ENCODE assay signal across 8 cellular contexts in the genomic region with DNA sequence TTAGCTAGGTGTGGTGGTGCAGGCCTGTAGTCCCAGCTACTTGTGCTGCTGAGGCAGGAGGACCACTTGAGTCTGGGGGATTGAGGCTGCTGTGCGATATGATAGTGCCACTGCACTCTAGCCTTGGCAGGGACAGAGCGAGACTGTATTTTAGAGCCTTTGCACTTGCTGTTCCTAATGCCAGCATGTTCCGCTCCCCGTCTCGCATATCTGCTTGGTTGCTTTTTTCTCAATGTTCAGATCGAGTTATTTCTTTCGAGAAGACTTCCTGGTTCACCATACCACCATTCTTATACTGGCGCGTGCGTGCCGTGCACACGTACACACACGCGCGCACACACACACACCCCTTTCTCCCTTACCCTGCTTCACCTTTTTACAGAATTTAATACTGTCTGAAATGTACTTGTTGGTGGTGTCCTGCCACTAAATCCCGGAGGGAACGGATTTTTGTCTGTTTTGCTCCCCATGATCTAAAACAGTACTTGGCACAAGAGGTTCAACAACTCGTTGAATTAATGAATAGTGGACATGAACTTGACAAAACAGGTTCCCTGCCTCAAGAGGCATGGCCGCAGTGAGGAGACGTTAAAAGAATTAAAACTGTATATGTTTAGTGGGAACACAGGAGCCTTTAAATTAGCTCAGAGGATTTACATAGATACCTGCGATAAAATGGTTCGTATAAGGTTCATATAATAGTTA. TPM values are rescaled to one million over a fixed set of nuclear protein-coding genes. Genes with fewer than 3 reads are reported as not detected.
DNase-seq lines count a peak whose midpoint lies in the region; ATAC-seq and TF ChIP-seq lines count a peak whose summit lies in the region.

No MANE protein-coding gene starts in this region.

- TF ChIP-seq CTCF in PC-9 (conservative IDR thresholded peaks at IDR 0.05) (no peak), neural cell (IDR thresholded peaks at IDR 0.05; ENCODE audit: poor library complexity, severe bottlenecking) (no peak)

- POLR2A ChIA-PET in PC-9 (lab: Charles Lee; ENCODE audit: unreplicated experiment) = interaction anchor here (0.5 to 0.6 kb wide), 2 partner anchors 216 to 1056 kb away, joined by 4 to 7 read pairs; no protein-coding TSS in a partner anchor

- BruUV-seq in PC-9 (replicated peaks; lab: Mats Ljungman, UMichigan) = TSS peak; percentile 87

- peak overlapping the region; percentile 94 for H3K27ac ChIP-seq in PC-9
- H3K27ac ChIP-seq in neural cell (ENCODE audit: low read length) = peak overlapping the region; percentile 100

- peaks cover 15% of the 10 kb centered on the region for H3K4me1 ChIP-seq in PC-9 (replicated peaks; ENCODE audit: insufficient read depth)

- H3K4me2 ChIP-seq in PC-9 = peak overlapping the region; percentile 84
- H3K4me2 ChIP-seq in neural cell (ENCODE audit: low read length) = peak overlapping the region; percentile 56

- H3K9ac ChIP-seq in neural cell (ENCODE audit: low read length) = peak overlapping the region; percentile 97

- H3K9me2 ChIP-seq in PC-9 (ENCODE audit: insufficient read depth) = no peaks in the 10 kb centered on the region
- H3K9me2 ChIP-seq in neural cell (ENCODE audit: insufficient read depth, low read length) = no peaks in the 10 kb centered on the region

- CTCF ChIA-PET in PC-9 (lab: Charles Lee) = interaction anchor here (0.6 to 1.1 kb wide), 2 partner anchors 34 to 169 kb away, joined by 4 read pairs; no protein-coding TSS in a partner anchor

- H4K20me1 ChIP-seq in PC-9 (ENCODE audit: insufficient read depth) (no peaks in the 10 kb centered on the region), neural cell (ENCODE audit: insufficient read depth) (no peaks in the 10 kb centered on the region)

- H3K36me3 ChIP-seq in PC-9 (ENCODE audit: low read depth) (no peaks in the 10 kb centered on the region), neural cell (ENCODE audit: insufficient read depth, low read length) (no peaks in the 10 kb centered on the region)

- no peak for ATAC-seq in GM18907 (IDR thresholded peaks at IDR 0.05; ENCODE audit: unreplicated experiment)
- no peak for ATAC-seq in HG02885 (IDR thresholded peaks at IDR 0.05; ENCODE audit: poor library complexity, unreplicated experiment)
- ATAC-seq in GM18868 (IDR thresholded peaks at IDR 0.05; ENCODE audit: unreplicated experiment) = no peak

- peaks cover 34% of the 10 kb centered on the region for H3K79me2 ChIP-seq in PC-9 (ENCODE audit: low read depth)
- H3K79me2 ChIP-seq in neural cell (replicated peaks; ENCODE audit: insufficient read depth, low read length) = peaks cover 33% of the 10 kb centered on the region

- no peak for TF ChIP-seq EP300 in neural cell (conservative IDR thresholded peaks at IDR 0.05; ENCODE audit: poor library complexity, severe bottlenecking)

- H3K4me3 ChIP-seq in PC-9 (peak overlapping the region; percentile 73), neural cell (ENCODE audit: low read length) (peak overlapping the region; percentile 91)

- H2AFZ ChIP-seq in PC-9 = peak overlapping the region; percentile 79
- peak overlapping the region; percentile 67 for H2AFZ ChIP-seq in neural cell (ENCODE audit: low read depth, low read length)

- H3F3A ChIP-seq in PC-9 (ENCODE audit: insufficient read depth, low read depth) (peaks cover 29% of the 10 kb centered on the region), neural cell (ENCODE audit: insufficient read depth, low read length, poor library complexity, severe bottlenecking) (peaks cover 4% of the 10 kb centered on the region)

- no peaks in the 10 kb centered on the region for H3K27me3 ChIP-seq in PC-9 (ENCODE audit: insufficient read depth, low read depth)
- no peaks in the 10 kb centered on the region for H3K27me3 ChIP-seq in neural cell (ENCODE audit: insufficient read depth, low read depth, low read length)

- H3K9me3 ChIP-seq in PC-9 (ENCODE audit: insufficient read depth, low read depth) (no peaks in the 10 kb centered on the region), neural cell (ENCODE audit: low read length) (no peaks in the 10 kb centered on the region)

- TF ChIP-seq RAD21 in neural cell (conservative IDR thresholded peaks at IDR 0.05) = no peak

- peak; percentile 55 for DNase-seq in activated CD8-positive, alpha-beta memory T cell treated with anti-CD3 and anti-CD28 coated beads for 24 hours
- DNase-seq in activated CD8-positive, alpha-beta memory T cell treated with anti-CD3 and anti-CD28 coated beads, Interleukin-2, amount 50 U/mL, for 4 hours = no peak
- DNase-seq in PC-9 (no peak), dermis blood vessel endothelial cell (peak; percentile 40)

- intact Hi-C loops in PC-9 (cut with micrococcal nuclease; ENCODE audit: unreplicated experiment) = loop anchor here (10.0 kb wide), 1 partner anchor 108 kb away; a partner anchor contains a TSS

TF ChIP-seq in neural cell, 6 proteins besides CTCF, POLR2A, EP300 and RAD21:
- TF ChIP-seq TAF1 (IDR thresholded peaks at IDR 0.05; ENCODE audit: low read depth) = no peak
- no peak for TF ChIP-seq POLR2AphosphoS5 (IDR thresholded peaks at IDR 0.05)
- TF ChIP-seq EZH2 (IDR thresholded peaks at IDR 0.05; ENCODE audit: borderline replicate concordance, insufficient read depth, low read length, poor library complexity, severe bottlenecking) = no peak
- no peak for TF ChIP-seq MXI1 (conservative IDR thresholded peaks at IDR 0.05; ENCODE audit: poor library complexity, severe bottlenecking)
- no peak for TF ChIP-seq SMC3 (conservative IDR thresholded peaks at IDR 0.05; ENCODE audit: poor library complexity)
- TF ChIP-seq, protein P1, sequence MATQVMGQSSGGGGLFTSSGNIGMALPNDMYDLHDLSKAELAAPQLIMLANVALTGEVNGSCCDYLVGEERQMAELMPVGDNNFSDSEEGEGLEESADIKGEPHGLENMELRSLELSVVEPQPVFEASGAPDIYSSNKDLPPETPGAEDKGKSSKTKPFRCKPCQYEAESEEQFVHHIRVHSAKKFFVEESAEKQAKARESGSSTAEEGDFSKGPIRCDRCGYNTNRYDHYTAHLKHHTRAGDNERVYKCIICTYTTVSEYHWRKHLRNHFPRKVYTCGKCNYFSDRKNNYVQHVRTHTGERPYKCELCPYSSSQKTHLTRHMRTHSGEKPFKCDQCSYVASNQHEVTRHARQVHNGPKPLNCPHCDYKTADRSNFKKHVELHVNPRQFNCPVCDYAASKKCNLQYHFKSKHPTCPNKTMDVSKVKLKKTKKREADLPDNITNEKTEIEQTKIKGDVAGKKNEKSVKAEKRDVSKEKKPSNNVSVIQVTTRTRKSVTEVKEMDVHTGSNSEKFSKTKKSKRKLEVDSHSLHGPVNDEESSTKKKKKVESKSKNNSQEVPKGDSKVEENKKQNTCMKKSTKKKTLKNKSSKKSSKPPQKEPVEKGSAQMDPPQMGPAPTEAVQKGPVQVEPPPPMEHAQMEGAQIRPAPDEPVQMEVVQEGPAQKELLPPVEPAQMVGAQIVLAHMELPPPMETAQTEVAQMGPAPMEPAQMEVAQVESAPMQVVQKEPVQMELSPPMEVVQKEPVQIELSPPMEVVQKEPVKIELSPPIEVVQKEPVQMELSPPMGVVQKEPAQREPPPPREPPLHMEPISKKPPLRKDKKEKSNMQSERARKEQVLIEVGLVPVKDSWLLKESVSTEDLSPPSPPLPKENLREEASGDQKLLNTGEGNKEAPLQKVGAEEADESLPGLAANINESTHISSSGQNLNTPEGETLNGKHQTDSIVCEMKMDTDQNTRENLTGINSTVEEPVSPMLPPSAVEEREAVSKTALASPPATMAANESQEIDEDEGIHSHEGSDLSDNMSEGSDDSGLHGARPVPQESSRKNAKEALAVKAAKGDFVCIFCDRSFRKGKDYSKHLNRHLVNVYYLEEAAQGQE (IDR thresholded peaks at IDR 0.05; ENCODE audit: borderline replicate concordance) = no peak

RNA-seq across cellular contexts. Expression of a gene that starts 1.1 kb away (rescaled TPM):
- total RNA-seq in PC-9 (2021) = 24.3 and 36.2 TPM in 2 replicates
- 7.8 and 10.2 TPM in 2 replicates for total RNA-seq in dermis blood vessel endothelial cell
- polyA plus RNA-seq in neural cell = 7.2 and 8.6 TPM in 2 replicates
- 27.5 and 40.6 TPM in 2 replicates for polyA minus RNA-seq in neural cell

RNA-seq across cellular contexts. Expression of a gene that starts 41.5 kb away (rescaled TPM):
- total RNA-seq in PC-9 (2021) (75.7 and 77.1 TPM in 2 replicates), dermis blood vessel endothelial cell (40.0 and 47.5 TPM in 2 replicates)
- polyA plus RNA-seq in neural cell = 86.1 and 92.1 TPM in 2 replicates
- 62.8 and 64.6 TPM in 2 replicates for polyA minus RNA-seq in neural cell

Comparison
In these comparisons a context has a peak if more than half of its experiments do, and no peak if none do; other contexts are left out.
1. DNase-seq: peak in activated CD8-positive, alpha-beta memory T cell treated with anti-CD3 and anti-CD28 coated beads for 24 hours (single experiment) and dermis blood vessel endothelial cell (single experiment); none in activated CD8-positive, alpha-beta memory T cell treated with anti-CD3 and anti-CD28 coated beads, Interleukin-2, amount 50 U/mL, for 4 hours (single experiment) and PC-9 (0 of 2).